ENCODE assay signal across 22 cellular contexts in the genomic region with DNA sequence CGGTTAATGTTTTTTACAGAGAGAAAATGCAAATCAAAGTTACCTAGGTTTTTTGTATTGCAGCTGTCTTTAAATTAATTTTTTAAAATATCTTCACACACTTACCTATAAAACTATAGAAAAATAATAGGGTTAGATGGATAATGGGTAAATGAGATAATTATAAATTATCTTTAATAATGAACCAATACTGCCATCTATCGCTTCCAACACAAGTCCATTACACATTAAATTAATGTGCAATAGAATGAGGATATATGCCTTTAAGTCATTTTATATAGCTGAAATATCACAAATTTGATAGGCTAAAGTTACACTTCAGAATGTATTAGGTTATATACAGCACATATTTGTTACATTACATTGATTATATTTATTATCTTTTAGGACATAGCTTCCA.
"Had no signal": no experiment of that assay in that cellular context is flagged by ENCODE, and none has a peak within 500 bp of the region (broad histone marks: within the 10 kb centered on the region; RNA-seq: fewer than 3 reads in every experiment).

No MANE protein-coding gene starts in this region.

- H3K4me3 ChIP-seq: breast epithelium, coronary artery, lower lobe of right lung, right lobe of liver, skin epidermis, tibial artery had no signal

- ATAC-seq: activated T-cell treated with anti-CD3 and anti-CD28 coated beads, Interleukin-2, amount 50 U/mL, for 4 hours; lower lobe of right lung; right lobe of liver; WTC11 had no signal

- H3K9me3 ChIP-seq: breast epithelium, lower lobe of right lung, right lobe of liver, tibial artery had no signal

- FAIRE-seq: endometrium, keratinocyte had no signal

- H3K36me3 ChIP-seq: breast epithelium, lower lobe of right lung, right lobe of liver, tibial artery had no signal

- H3K27ac ChIP-seq: breast epithelium, coronary artery, lower lobe of right lung, right lobe of liver, skin epidermis, tibial artery had no signal

- H3K27me3 ChIP-seq: breast epithelium, right lobe of liver, tibial artery had no signal

- DNase-seq: activated CD4-positive, alpha-beta T cell treated with anti-CD3 and anti-CD28 coated beads, Interleukin-2, amount 50 U/mL, for 48 hours; activated CD8-positive, alpha-beta memory T cell treated with anti-CD3 and anti-CD28 coated beads, Interleukin-2, amount 50 U/mL, for 48 hours; activated naive CD4-positive, alpha-beta T cell treated with Interleukin-2 at 50 U/mL for 16 hours; activated naive CD8-positive, alpha-beta T cell treated with anti-CD3 and anti-CD28 coated beads, Interleukin-2, amount 10 ng/mL, durations not matched to agents 7 days and 5 days; activated T-cell treated with anti-CD3 and anti-CD28 coated beads, Interleukin-2, amount 50 U/mL, for 4 hours; amniotic stem cell; erythroblast; foreskin fibroblast; lower lobe of right lung; naive B cell; occipital lobe; posterior cingulate gyrus; right lobe of liver; stimulated activated CD4-positive, alpha-beta T cell treated with anti-CD3 and anti-CD28 coated beads, Interleukin-1b, Interleukin-23, amount 100 ng/mL, for 48 hours; substantia nigra; tibial artery had no signal

- H3K4me1 ChIP-seq: breast epithelium, lower lobe of right lung, right lobe of liver, tibial artery had no signal
